Comparison of ENCODE assay signal across 10 cellular contexts in the genomic region with DNA sequence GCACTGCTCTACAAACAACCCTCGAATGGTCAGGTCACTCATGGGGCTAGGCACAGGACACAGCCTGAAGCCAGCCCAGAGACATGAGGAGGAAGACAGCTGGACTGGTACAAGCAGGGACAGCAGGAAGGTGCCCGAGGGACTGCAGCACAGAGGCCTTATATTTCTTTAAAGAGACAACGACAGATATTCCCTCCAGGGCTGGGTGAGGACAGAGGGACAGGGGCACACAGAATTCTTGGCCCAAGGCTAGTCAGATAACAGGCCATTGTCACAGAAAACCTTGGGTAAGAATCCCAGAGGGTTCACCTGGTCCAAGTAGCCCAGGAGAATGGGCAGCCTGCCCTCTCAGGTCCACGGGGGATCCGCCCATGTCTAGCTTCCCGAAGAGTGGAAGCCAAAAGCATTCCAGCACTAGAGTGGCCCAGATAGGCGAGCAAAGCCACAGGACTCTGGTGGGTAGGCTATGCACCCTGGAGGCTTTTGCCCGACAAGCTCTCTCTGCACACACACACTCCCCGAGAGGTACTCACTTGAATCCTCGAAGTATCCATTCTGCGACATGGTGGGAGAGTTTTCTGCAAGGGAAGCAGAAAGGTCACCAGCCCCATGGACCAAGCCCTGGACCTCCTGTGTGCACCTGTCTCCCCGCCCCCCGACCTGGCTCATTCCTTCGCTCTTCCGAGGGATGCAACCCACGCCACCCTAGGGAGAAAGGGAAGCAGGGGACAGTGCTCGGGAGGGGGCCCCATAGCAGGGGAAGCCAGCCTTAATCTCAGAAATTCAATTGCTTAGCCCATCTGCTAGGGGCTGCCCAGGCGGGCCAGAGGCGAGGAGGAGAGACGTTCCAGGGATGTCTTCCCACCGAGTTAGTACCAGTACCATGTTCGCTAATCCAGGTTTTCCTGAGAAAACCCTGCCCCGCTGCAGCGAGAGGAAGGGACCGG. TPM values are rescaled to one million over a fixed set of nuclear protein-coding genes. Genes with fewer than 3 reads are reported as not detected.
A peak's percentile ranks its signal among the peaks of the same experiment; 100 is the strongest.
DNase-seq lines count a peak whose midpoint lies in the region; ATAC-seq lines count a peak whose summit lies in the region.
"Had no signal": no experiment of that assay in that cellular context is flagged by ENCODE, and none has a peak within 500 bp of the region (broad histone marks: within the 10 kb centered on the region; RNA-seq: fewer than 3 reads in every experiment).

No MANE protein-coding gene starts in this region.

- H3K36me3 Mint-ChIP-seq in stimulated activated naive CD8-positive, alpha-beta T cell treated with anti-CD3 and anti-CD28 coated beads, Interleukin-15, Interleukin-2, amounts not matched to agents 100 ng/mL and 50 ng/mL, for 24 hours (ENCODE audit: low read depth), result peaks cover 3% of the 10 kb centered on the region
- no peaks in the 10 kb centered on the region for H3K36me3 Mint-ChIP-seq in activated T-helper 2 cell treated with anti-CD3 and anti-CD28 coated beads, Interferon-gamma antibody, Interleukin-2, Interleukin-4, amounts not matched to agents 10 μg/mL and 5 μg/mL and 100 μg/mL, durations not matched to agents 14 hours and 24 hours and 36 hours (ENCODE audit: low read depth)
- no peaks in the 10 kb centered on the region for H3K36me3 Mint-ChIP-seq in immature natural killer cell

- no peak for ATAC-seq in stimulated activated naive CD8-positive, alpha-beta T cell treated with anti-CD3 and anti-CD28 coated beads, Interleukin-15, Interleukin-2, amounts not matched to agents 100 U/mL and 50 U/mL, for 24 hours
- no peak for ATAC-seq in GM21528 (IDR thresholded peaks at IDR 0.05; ENCODE audit: low FRiP score, unreplicated experiment)
- no peak for ATAC-seq in HG03457 (IDR thresholded peaks at IDR 0.05; ENCODE audit: unreplicated experiment)

- no peaks in the 10 kb centered on the region for H3K9me3 Mint-ChIP-seq in stimulated activated naive CD8-positive, alpha-beta T cell treated with anti-CD3 and anti-CD28 coated beads, Interleukin-15, Interleukin-2, amounts not matched to agents 100 ng/mL and 50 ng/mL, for 24 hours
- no peaks in the 10 kb centered on the region for H3K9me3 Mint-ChIP-seq in activated T-helper 2 cell treated with anti-CD3 and anti-CD28 coated beads, Interferon-gamma antibody, Interleukin-2, Interleukin-4, amounts not matched to agents 10 μg/mL and 5 μg/mL and 100 μg/mL, durations not matched to agents 14 hours and 24 hours and 36 hours
- peaks cover 0 to 2% (median 0%) of the 10 kb centered on the region in 6 donors for H3K9me3 Mint-ChIP-seq in immature natural killer cell

- H3K27me3 Mint-ChIP-seq in stimulated activated naive CD8-positive, alpha-beta T cell treated with anti-CD3 and anti-CD28 coated beads, Interleukin-15, Interleukin-2, amounts not matched to agents 100 ng/mL and 50 ng/mL, for 24 hours, result peaks cover 47% of the 10 kb centered on the region
- peaks cover 49% of the 10 kb centered on the region for H3K27me3 Mint-ChIP-seq in activated T-helper 2 cell treated with anti-CD3 and anti-CD28 coated beads, Interferon-gamma antibody, Interleukin-2, Interleukin-4, amounts not matched to agents 10 μg/mL and 5 μg/mL and 100 μg/mL, durations not matched to agents 14 hours and 24 hours and 36 hours (ENCODE audit: low read depth)
- H3K27me3 Mint-ChIP-seq in immature natural killer cell (ENCODE audit: low read depth in 3 of 3), result peaks cover 13 to 31% (median 14%) of the 10 kb centered on the region in 3 donors

- H3K4me1 Mint-ChIP-seq in stimulated activated naive CD8-positive, alpha-beta T cell treated with anti-CD3 and anti-CD28 coated beads, Interleukin-15, Interleukin-2, amounts not matched to agents 100 ng/mL and 50 ng/mL, for 24 hours (ENCODE audit: low read depth), result peaks cover 7% of the 10 kb centered on the region
- H3K4me1 Mint-ChIP-seq in activated T-helper 2 cell treated with anti-CD3 and anti-CD28 coated beads, Interferon-gamma antibody, Interleukin-2, Interleukin-4, amounts not matched to agents 10 μg/mL and 5 μg/mL and 100 μg/mL, durations not matched to agents 14 hours and 24 hours and 36 hours (ENCODE audit: low read depth), result peaks cover 8% of the 10 kb centered on the region
- peaks cover 7 to 8% of the 10 kb centered on the region in 2 donors for H3K4me1 Mint-ChIP-seq in immature natural killer cell

- intact Hi-C loops in activated T-helper 2 cell treated with anti-CD3 and anti-CD28 coated beads, Interferon-gamma antibody, Interleukin-2, Interleukin-4, amounts not matched to agents 10 μg/mL and 5 μg/mL and 100 μg/mL, durations not matched to agents 14 hours and 24 hours and 36 hours (cut with micrococcal nuclease), result no loop called here

- no peak overlapping the region for H3K27ac Mint-ChIP-seq in stimulated activated naive CD8-positive, alpha-beta T cell treated with anti-CD3 and anti-CD28 coated beads, Interleukin-15, Interleukin-2, amounts not matched to agents 100 ng/mL and 50 ng/mL, for 24 hours
- no peak overlapping the region for H3K27ac Mint-ChIP-seq in activated T-helper 2 cell treated with anti-CD3 and anti-CD28 coated beads, Interferon-gamma antibody, Interleukin-2, Interleukin-4, amounts not matched to agents 10 μg/mL and 5 μg/mL and 100 μg/mL, durations not matched to agents 14 hours and 24 hours and 36 hours
- H3K27ac Mint-ChIP-seq in immature natural killer cell, result no peak overlapping the region

- H3K4me3 Mint-ChIP-seq in stimulated activated naive CD8-positive, alpha-beta T cell treated with anti-CD3 and anti-CD28 coated beads, Interleukin-15, Interleukin-2, amounts not matched to agents 100 ng/mL and 50 ng/mL, for 24 hours, result peak overlapping the region; percentile 70
- H3K4me3 Mint-ChIP-seq in activated T-helper 2 cell treated with anti-CD3 and anti-CD28 coated beads, Interferon-gamma antibody, Interleukin-2, Interleukin-4, amounts not matched to agents 10 μg/mL and 5 μg/mL and 100 μg/mL, durations not matched to agents 14 hours and 24 hours and 36 hours (ENCODE audit: low read depth), result peak overlapping the region; percentile 60
- H3K4me3 Mint-ChIP-seq in immature natural killer cell, result peak overlapping the region; percentile 48 to 66 (median 63)

- DNase-seq in stimulated activated naive CD8-positive, alpha-beta T cell treated with anti-CD3 and anti-CD28 coated beads, Interleukin-15, Interleukin-2, amounts not matched to agents 100 U/mL and 50 U/mL, for 24 hours, result no peak
- DNase-seq in activated T-helper 2 cell treated with anti-CD3 and anti-CD28 coated beads, Interferon-gamma antibody, Interleukin-2, Interleukin-4, amounts not matched to agents 10 μg/mL and 5 μg/mL and 100 μg/mL, durations not matched to agents 14 hours and 24 hours and 36 hours (ENCODE audit: low spot score), result no peak
- DNase-seq in immature natural killer cell (no peak), putamen (ENCODE audit: low spot score) (no peak)
- DNase-seq in stimulated activated CD4-positive, alpha-beta T cell treated with anti-CD3 and anti-CD28 coated beads, Interleukin-2, amount 100 ng/mL, for 48 hours, result no peak
- DNase-seq: NCI-H1105 treated with DMSO at 0.1 percent for 48 hours; stimulated activated CD4-positive, alpha-beta T cell treated with anti-CD3 and anti-CD28 coated beads, Interleukin-4, amount 100 ng/mL, for 4 hours had no signal

RNA-seq across cellular contexts. Expression of a gene that starts 1.7 kb away (rescaled TPM):
- total RNA-seq in activated T-helper 2 cell treated with anti-CD3 and anti-CD28 coated beads, Interferon-gamma antibody, Interleukin-2, Interleukin-4, amounts not matched to agents 10 μg/mL and 5 μg/mL and 100 μg/mL, durations not matched to agents 14 hours and 24 hours and 36 hours, result 1.6 and 2.5 TPM in 2 replicates
- polyA plus RNA-seq in immature natural killer cell, result not detected

RNA-seq across cellular contexts. Expression of a gene that starts 28.0 kb away (rescaled TPM):
- 84.5 and 87.8 TPM in 2 replicates for total RNA-seq in activated T-helper 2 cell treated with anti-CD3 and anti-CD28 coated beads, Interferon-gamma antibody, Interleukin-2, Interleukin-4, amounts not matched to agents 10 μg/mL and 5 μg/mL and 100 μg/mL, durations not matched to agents 14 hours and 24 hours and 36 hours
- 10 to 100 TPM; 75.0 to 84.5 (median 76.3) TPM for polyA plus RNA-seq in immature natural killer cell

RNA-seq across cellular contexts. Expression of a gene that starts 32.8 kb away (rescaled TPM):
- 61.8 and 69.2 TPM in 2 replicates for total RNA-seq in activated T-helper 2 cell treated with anti-CD3 and anti-CD28 coated beads, Interferon-gamma antibody, Interleukin-2, Interleukin-4, amounts not matched to agents 10 μg/mL and 5 μg/mL and 100 μg/mL, durations not matched to agents 14 hours and 24 hours and 36 hours
- polyA plus RNA-seq in immature natural killer cell, result 10 to 100 TPM; 45.6 to 63.1 (median 48.0) TPM
